ENCODE assay signal across 20 cellular contexts in the genomic region with DNA sequence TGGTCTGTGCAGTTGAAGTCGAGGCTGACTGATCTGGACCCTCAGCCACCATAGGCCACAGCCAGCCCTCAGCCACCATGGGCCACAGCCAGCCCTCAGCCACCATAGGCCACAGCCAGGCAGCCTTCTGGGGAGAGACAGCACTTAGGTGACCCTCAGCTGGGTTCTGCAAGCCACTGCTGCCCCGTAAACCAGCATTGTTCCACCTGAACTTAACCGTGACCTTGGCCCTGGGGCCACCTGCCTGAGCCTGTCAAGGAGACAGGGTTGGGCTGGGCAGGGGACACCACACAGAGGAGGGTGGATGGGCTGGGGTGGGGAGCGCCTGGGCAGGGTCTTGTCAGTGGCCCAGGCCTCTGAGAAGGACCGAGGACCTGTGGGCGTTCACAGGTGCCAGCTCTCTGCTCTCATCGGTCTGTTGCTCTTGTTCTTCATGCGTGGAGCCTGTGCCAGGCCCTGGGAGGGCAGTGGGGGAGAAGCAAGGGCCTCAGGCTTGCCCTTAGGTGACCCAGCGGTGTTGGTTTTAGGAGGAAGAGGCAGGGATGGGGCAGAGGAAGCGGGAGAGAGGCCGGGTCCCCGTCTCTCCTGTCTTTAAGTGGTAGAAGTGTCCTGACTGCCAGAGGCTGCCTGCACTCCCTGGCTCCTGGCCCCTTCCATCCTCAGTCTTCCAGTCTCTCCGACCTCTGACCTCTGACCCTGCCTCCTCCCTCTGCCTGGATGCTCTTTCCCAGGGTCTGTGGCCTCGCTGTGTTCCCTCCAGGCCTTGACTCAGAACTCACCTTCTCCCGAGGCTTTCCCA.
"Had no signal": no experiment of that assay in that cellular context is flagged by ENCODE, and none has a peak within 500 bp of the region (broad histone marks: within the 10 kb centered on the region; RNA-seq: fewer than 3 reads in every experiment).

No MANE protein-coding gene starts in this region.

- H3K9me3 ChIP-seq: gastrocnemius medialis, heart left ventricle, thoracic aorta, upper lobe of right lung had no signal

- H3K4me3 Mint-ChIP-seq: activated CD8-positive, alpha-beta T cell treated with anti-CD3 and anti-CD28 coated beads for 36 hours; activated naive CD8-positive, alpha-beta T cell treated with anti-CD3 and anti-CD28 coated beads, Interleukin-2, amount 50 U/mL, for 24 hours; T-cell had no signal

- FAIRE-seq: kidney had no signal

- ATAC-seq: activated CD8-positive, alpha-beta T cell treated with anti-CD3 and anti-CD28 coated beads for 36 hours; activated naive CD8-positive, alpha-beta T cell treated with anti-CD3 and anti-CD28 coated beads, Interleukin-2, amount 50 U/mL, for 24 hours; esophagus mucosa; gastrocnemius medialis; heart left ventricle; SK-N-SH treated with all-trans-retinoic acid at 6 μM for 48 hours; T-cell; upper lobe of right lung had no signal

- H3K27ac ChIP-seq: brain microvascular endothelial cell, coronary artery, gastrocnemius medialis, thoracic aorta, upper lobe of right lung, VCaP had no signal

- H3K36me3 Mint-ChIP-seq: T-cell had no signal

- H3K36me3 ChIP-seq: brain microvascular endothelial cell, gastrocnemius medialis, thoracic aorta, upper lobe of right lung had no signal

- H3K27me3 ChIP-seq: brain microvascular endothelial cell, gastrocnemius medialis, heart left ventricle, upper lobe of right lung had no signal

- H3K27me3 Mint-ChIP-seq: activated CD8-positive, alpha-beta T cell treated with anti-CD3 and anti-CD28 coated beads for 36 hours; activated naive CD8-positive, alpha-beta T cell treated with anti-CD3 and anti-CD28 coated beads, Interleukin-2, amount 50 U/mL, for 24 hours; progenitor cell of endocrine pancreas; T-cell had no signal

- H3K9me3 Mint-ChIP-seq: activated CD8-positive, alpha-beta T cell treated with anti-CD3 and anti-CD28 coated beads for 36 hours; activated naive CD8-positive, alpha-beta T cell treated with anti-CD3 and anti-CD28 coated beads, Interleukin-2, amount 50 U/mL, for 24 hours; T-cell had no signal

- DNase-seq: activated CD4-positive, CD25-positive, alpha-beta regulatory T cell treated with anti-CD3 and anti-CD28 coated beads, Interleukin-2, amount 50 U/mL, for 72 hours; activated CD8-positive, alpha-beta T cell treated with anti-CD3 and anti-CD28 coated beads for 36 hours; activated gamma-delta T cell; activated naive CD8-positive, alpha-beta T cell treated with anti-CD3 and anti-CD28 coated beads, Interleukin-2, amount 50 U/mL, for 24 hours; activated T-cell treated with anti-CD3 and anti-CD28 coated beads, Interleukin-2, amount 50 U/mL, for 1 hour; anterior cingulate cortex; brain microvascular endothelial cell; central memory CD4-positive, alpha-beta T cell; gastrocnemius medialis; heart left ventricle; kidney; mammary epithelial cell; T-cell; upper lobe of right lung had no signal

- H3K4me3 ChIP-seq: coronary artery, gastrocnemius medialis, heart left ventricle, thoracic aorta, upper lobe of right lung had no signal

- H3K27ac Mint-ChIP-seq: activated CD8-positive, alpha-beta T cell treated with anti-CD3 and anti-CD28 coated beads for 36 hours; activated naive CD8-positive, alpha-beta T cell treated with anti-CD3 and anti-CD28 coated beads, Interleukin-2, amount 50 U/mL, for 24 hours; T-cell had no signal
